ENCODE assay signal across 1 cellular context in genomic region chr11:2671748-2672147, GRCh38.
TF ChIP-seq lines count a peak whose summit lies in the region.

No MANE protein-coding gene starts in this region.

TF ChIP-seq in GM23338, 12 proteins besides CTCF, POLR2A, EP300 and RAD21 (continued from another document):
- TF ChIP-seq, protein P1, sequence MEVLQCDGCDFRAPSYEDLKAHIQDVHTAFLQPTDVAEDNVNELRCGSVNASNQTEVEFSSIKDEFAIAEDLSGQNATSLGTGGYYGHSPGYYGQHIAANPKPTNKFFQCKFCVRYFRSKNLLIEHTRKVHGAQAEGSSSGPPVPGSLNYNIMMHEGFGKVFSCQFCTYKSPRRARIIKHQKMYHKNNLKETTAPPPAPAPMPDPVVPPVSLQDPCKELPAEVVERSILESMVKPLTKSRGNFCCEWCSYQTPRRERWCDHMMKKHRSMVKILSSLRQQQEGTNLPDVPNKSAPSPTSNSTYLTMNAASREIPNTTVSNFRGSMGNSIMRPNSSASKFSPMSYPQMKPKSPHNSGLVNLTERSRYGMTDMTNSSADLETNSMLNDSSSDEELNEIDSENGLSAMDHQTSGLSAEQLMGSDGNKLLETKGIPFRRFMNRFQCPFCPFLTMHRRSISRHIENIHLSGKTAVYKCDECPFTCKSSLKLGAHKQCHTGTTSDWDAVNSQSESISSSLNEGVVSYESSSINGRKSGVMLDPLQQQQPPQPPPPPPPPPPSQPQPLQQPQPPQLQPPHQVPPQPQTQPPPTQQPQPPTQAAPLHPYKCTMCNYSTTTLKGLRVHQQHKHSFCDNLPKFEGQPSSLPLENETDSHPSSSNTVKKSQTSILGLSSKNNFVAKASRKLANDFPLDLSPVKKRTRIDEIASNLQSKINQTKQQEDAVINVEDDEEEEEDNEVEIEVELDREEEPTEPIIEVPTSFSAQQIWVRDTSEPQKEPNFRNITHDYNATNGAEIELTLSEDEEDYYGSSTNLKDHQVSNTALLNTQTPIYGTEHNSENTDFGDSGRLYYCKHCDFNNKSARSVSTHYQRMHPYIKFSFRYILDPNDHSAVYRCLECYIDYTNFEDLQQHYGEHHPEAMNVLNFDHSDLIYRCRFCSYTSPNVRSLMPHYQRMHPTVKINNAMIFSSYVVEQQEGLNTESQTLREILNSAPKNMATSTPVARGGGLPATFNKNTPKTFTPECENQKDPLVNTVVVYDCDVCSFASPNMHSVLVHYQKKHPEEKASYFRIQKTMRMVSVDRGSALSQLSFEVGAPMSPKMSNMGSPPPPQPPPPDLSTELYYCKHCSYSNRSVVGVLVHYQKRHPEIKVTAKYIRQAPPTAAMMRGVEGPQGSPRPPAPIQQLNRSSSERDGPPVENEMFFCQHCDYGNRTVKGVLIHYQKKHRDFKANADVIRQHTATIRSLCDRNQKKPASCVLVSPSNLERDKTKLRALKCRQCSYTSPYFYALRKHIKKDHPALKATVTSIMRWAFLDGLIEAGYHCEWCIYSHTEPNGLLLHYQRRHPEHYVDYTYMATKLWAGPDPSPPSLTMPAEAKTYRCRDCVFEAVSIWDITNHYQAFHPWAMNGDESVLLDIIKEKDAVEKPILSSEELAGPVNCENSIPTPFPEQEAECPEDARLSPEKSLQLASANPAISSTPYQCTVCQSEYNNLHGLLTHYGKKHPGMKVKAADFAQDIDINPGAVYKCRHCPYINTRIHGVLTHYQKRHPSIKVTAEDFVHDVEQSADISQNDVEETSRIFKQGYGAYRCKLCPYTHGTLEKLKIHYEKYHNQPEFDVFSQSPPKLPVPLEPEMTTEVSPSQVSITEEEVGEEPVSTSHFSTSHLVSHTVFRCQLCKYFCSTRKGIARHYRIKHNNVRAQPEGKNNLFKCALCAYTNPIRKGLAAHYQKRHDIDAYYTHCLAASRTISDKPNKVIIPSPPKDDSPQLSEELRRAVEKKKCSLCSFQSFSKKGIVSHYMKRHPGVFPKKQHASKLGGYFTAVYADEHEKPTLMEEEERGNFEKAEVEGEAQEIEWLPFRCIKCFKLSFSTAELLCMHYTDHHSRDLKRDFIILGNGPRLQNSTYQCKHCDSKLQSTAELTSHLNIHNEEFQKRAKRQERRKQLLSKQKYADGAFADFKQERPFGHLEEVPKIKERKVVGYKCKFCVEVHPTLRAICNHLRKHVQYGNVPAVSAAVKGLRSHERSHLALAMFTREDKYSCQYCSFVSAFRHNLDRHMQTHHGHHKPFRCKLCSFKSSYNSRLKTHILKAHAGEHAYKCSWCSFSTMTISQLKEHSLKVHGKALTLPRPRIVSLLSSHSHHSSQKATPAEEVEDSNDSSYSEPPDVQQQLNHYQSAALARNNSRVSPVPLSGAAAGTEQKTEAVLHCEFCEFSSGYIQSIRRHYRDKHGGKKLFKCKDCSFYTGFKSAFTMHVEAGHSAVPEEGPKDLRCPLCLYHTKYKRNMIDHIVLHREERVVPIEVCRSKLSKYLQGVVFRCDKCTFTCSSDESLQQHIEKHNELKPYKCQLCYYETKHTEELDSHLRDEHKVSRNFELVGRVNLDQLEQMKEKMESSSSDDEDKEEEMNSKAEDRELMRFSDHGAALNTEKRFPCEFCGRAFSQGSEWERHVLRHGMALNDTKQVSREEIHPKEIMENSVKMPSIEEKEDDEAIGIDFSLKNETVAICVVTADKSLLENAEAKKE (CRISPR knock-in tag; IDR thresholded peaks at IDR 0.05) = no peak
- TF ChIP-seq STAT1 (IDR thresholded peaks at IDR 0.05; ENCODE audit: unreplicated experiment) (no peak), ZNF114 (CRISPR knock-in tag; IDR thresholded peaks at IDR 0.05) (no peak), POLR2AphosphoS5 (IDR thresholded peaks at IDR 0.05; ENCODE audit: low read depth) (no peak), JUNB (IDR thresholded peaks at IDR 0.05; ENCODE audit: unreplicated experiment) (no peak), CREB1 (CRISPR knock-in tag; IDR thresholded peaks at IDR 0.05; ENCODE audit: low read depth) (no peak), ZNF331 (CRISPR knock-in tag; IDR thresholded peaks at IDR 0.05; ENCODE audit: low read depth) (no peak)
